In the genomic region with DNA sequence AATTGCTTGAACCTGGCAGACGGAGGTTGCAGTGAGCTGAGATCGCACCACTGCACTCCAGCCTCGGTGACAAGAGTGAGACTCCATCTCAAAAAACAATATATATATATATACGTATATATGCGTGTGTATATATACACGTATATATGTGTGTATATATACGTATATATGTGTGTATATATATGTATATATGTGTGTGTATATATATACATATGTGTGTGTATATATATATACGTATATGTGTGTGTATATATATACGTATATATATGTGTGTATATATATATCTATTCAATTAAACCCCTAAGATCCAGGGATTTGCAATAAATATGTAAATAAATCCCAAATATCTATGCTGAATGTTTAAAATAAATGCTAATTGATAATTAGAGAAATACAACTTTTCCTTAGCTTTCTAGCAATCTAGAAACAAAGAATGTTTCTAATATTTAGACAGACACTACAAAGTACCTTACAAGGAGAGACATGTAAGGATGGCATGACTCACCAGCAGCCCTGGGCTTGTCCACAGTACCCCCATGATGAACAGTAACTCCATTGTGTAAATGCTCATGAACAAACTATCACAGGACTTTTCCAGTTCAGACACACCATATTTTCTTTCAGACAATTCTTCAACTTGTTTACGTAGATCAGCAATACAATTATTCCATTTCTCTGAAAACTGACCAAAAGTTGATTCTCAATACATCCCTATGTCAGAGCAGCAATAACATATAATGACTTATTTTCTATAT, we compare ENCODE assay signal across 7 cellular contexts. TPM values are rescaled to one million over a fixed set of nuclear protein-coding genes. Genes with fewer than 3 reads are reported as not detected.
DNase-seq lines count a peak whose midpoint lies in the region; ATAC-seq and TF ChIP-seq lines count a peak whose summit lies in the region.
"Not testable (repeated sequence)": the region's sequence is repeated elsewhere in the genome, so short reads cannot be mapped to it uniquely, and the experiment has no call there.

No MANE protein-coding gene starts in this region.

- POLR2A ChIA-PET in WTC11 (lab: Charles Lee): interaction anchor here (1.0 to 1.4 kb wide), 3 partner anchors 89 to 196 kb away, joined by 3 to 6 read pairs (median 6); a partner anchor contains a TSS

- H3K23ac ChIP-seq in mesenchymal stem cell (ENCODE audit: low read length in 2 of 2): not testable (repeated sequence)

- H3K9me3 Mint-ChIP-seq in WTC11: not testable (repeated sequence)

- not testable (repeated sequence) for H3K4me3 ChIP-seq in mammary epithelial cell (replicated peaks in 1 of 3; ENCODE audit: insufficient read depth in 1 of 3, low read depth in 2 of 3, low read length in 3 of 3); mesenchymal stem cell (ENCODE audit: insufficient read depth in 1 of 2, low read depth in 1 of 2, low read length in 2 of 2); smooth muscle cell

- peaks cover 35% of the 10 kb centered on the region for H3K4me1 Mint-ChIP-seq in WTC11

- not testable (repeated sequence) for H3K27me3 Mint-ChIP-seq in WTC11 (ENCODE audit: low read depth)

- not testable (repeated sequence) for H3K79me2 ChIP-seq in mammary epithelial cell (ENCODE audit: insufficient read depth, low read length); smooth muscle cell (ENCODE audit: low read depth)

- not testable (repeated sequence) for H2AK5ac ChIP-seq in mesenchymal stem cell (ENCODE audit: low read length, severe bottlenecking)

- H3K14ac ChIP-seq in mesenchymal stem cell (ENCODE audit: low read length in 2 of 2): not testable (repeated sequence)

- not testable (repeated sequence) for H2BK5ac ChIP-seq in mesenchymal stem cell (ENCODE audit: low read depth, low read length, poor library complexity, severe bottlenecking)

- H4K8ac ChIP-seq in mesenchymal stem cell (ENCODE audit: low read length): not testable (repeated sequence)

- H3K18ac ChIP-seq in mesenchymal stem cell (ENCODE audit: low read depth in 1 of 2, low read length in 2 of 2): not testable (repeated sequence)

- not testable (repeated sequence) for H3F3A ChIP-seq in smooth muscle cell (ENCODE audit: low read depth)

- not testable (repeated sequence) for BruUV-seq in mammary epithelial cell (replicated peaks; lab: Mats Ljungman, UMichigan)

- peak overlapping the region; percentile 52 for H3K4me3 Mint-ChIP-seq in WTC11

- not testable (repeated sequence) for TF ChIP-seq CTCF in WTC11 (IDR thresholded peaks at IDR 0.05); mammary epithelial cell (conservative IDR thresholded peaks at IDR 0.05 in 1 of 2, IDR thresholded peaks at IDR 0.05 in 1 of 2; ENCODE audit: extremely low read depth in 1 of 2, insufficient read depth in 1 of 2, low read depth in 1 of 2, low read length in 2 of 2); foreskin keratinocyte (conservative IDR thresholded peaks at IDR 0.05); smooth muscle cell (IDR thresholded peaks at IDR 0.05; ENCODE audit: borderline replicate concordance, insufficient read depth, poor library complexity, severe bottlenecking)

- H3K27me3 ChIP-seq in mammary epithelial cell (ENCODE audit: insufficient read depth, low read length); foreskin keratinocyte; mesenchymal stem cell (ENCODE audit: control insufficient read depth in 1 of 2, insufficient read depth in 1 of 2, low read length in 2 of 2); smooth muscle cell (ENCODE audit: low read depth): not testable (repeated sequence)

- peak overlapping the region; percentile 59 for H3K4me2 ChIP-seq in mammary epithelial cell (ENCODE audit: insufficient read depth, low read depth, low read length)
- H3K4me2 ChIP-seq in mesenchymal stem cell (ENCODE audit: low read length, poor library complexity, severe bottlenecking); smooth muscle cell: not testable (repeated sequence)

- H2BK12ac ChIP-seq in mesenchymal stem cell (ENCODE audit: low read length in 2 of 2): not testable (repeated sequence)

- 62% methylated on average over 10 of the region's 10 CpGs for WGBS in mammary epithelial cell (ENCODE audit: low coverage, missing lambda C conversion rate)
- 83% methylated on average over 1 of the region's 10 CpGs for WGBS in mesenchymal stem cell
- WGBS in smooth muscle cell (ENCODE audit: low lambda C conversion rate): 92% methylated on average over 10 of the region's 10 CpGs

- in situ Hi-C loops in mammary epithelial cell (cut with MboI; ENCODE audit: low sequenced_read_pairs in 2 of 2): not testable (repeated sequence)

- H2AFZ ChIP-seq in mammary epithelial cell (ENCODE audit: low read depth, low read length); mesenchymal stem cell (ENCODE audit: low read depth, low read length); smooth muscle cell (ENCODE audit: low read depth): not testable (repeated sequence)

- not testable (repeated sequence) for H2BK15ac ChIP-seq in mesenchymal stem cell (ENCODE audit: low read depth, poor library complexity, severe bottlenecking)

- ATAC-seq in WTC11, foreskin keratinocyte: not testable (repeated sequence)

- H3K27ac ChIP-seq in mammary epithelial cell (ENCODE audit: insufficient read depth, low read depth, low read length): peak overlapping the region; percentile 93
- H3K27ac ChIP-seq in foreskin keratinocyte: peak overlapping the region; percentile 94
- H3K27ac ChIP-seq in mesenchymal stem cell (ENCODE audit: low read length, poor library complexity, severe bottlenecking): not testable (repeated sequence)
- H3K27ac ChIP-seq in smooth muscle cell (ENCODE audit: low read depth): peak overlapping the region; percentile 74

- H3K36me3 Mint-ChIP-seq in WTC11: not testable (repeated sequence)

- not testable (repeated sequence) for H3K36me3 ChIP-seq in mammary epithelial cell (ENCODE audit: insufficient read depth, low read length); mesenchymal stem cell (ENCODE audit: control insufficient read depth in 1 of 2, insufficient read depth in 2 of 2, low read depth in 1 of 2, low read length in 2 of 2); smooth muscle cell (ENCODE audit: low read depth)

- H3K4ac ChIP-seq in mesenchymal stem cell (ENCODE audit: low read depth in 1 of 2, low read length in 2 of 2): not testable (repeated sequence)

- not testable (repeated sequence) for H4K91ac ChIP-seq in mesenchymal stem cell (ENCODE audit: low read length)

- peak; percentile 52 for DNase-seq in ELR (ENCODE audit: low read depth)
- peak; percentile 3 for DNase-seq in NCI-H146 (lab: John Stamatoyannopoulos, UW)
- DNase-seq in WTC11 (ENCODE audit: low spot score); smooth muscle cell (lab: John Stamatoyannopoulos, UW; ENCODE audit: unreplicated experiment): not testable (repeated sequence)
- peak; percentile 91 for DNase-seq in mammary epithelial cell
- peak; percentile 59 to 87 for DNase-seq in foreskin keratinocyte
- peak; percentile 29 for DNase-seq in mesenchymal stem cell

- intact Hi-C loops in mammary epithelial cell (cut with micrococcal nuclease): not testable (repeated sequence)

- not testable (repeated sequence) for H4K20me1 ChIP-seq in mammary epithelial cell (ENCODE audit: insufficient read depth, low read length); smooth muscle cell (ENCODE audit: low read depth)

- H3K79me1 ChIP-seq in mesenchymal stem cell (replicated peaks; ENCODE audit: low read length, poor library complexity, severe bottlenecking): not testable (repeated sequence)

- H3K9ac ChIP-seq in mammary epithelial cell (ENCODE audit: insufficient read depth, low read length): peak overlapping the region; percentile 46
- not testable (repeated sequence) for H3K9ac ChIP-seq in mesenchymal stem cell (ENCODE audit: low read length); smooth muscle cell (ENCODE audit: low read depth)

- peaks cover 19% of the 10 kb centered on the region for H3K4me1 ChIP-seq in mammary epithelial cell (ENCODE audit: insufficient read depth, low read length)
- not testable (repeated sequence) for H3K4me1 ChIP-seq in foreskin keratinocyte; mesenchymal stem cell (ENCODE audit: control insufficient read depth, insufficient read depth, low read depth, low read length); smooth muscle cell (ENCODE audit: low read depth)

- not testable (repeated sequence) for H2BK120ac ChIP-seq in mesenchymal stem cell (ENCODE audit: low read depth, low read length)

- dilution Hi-C loops in mammary epithelial cell (cut with HindIII; ENCODE audit: low sequenced_read_pairs): not testable (repeated sequence)

- CTCF ChIA-PET in WTC11 (lab: Charles Lee): interaction anchor here (0.6 to 2.6 kb wide), 7 partner anchors 16 to 155 kb away, joined by 3 to 10 read pairs (median 6); no protein-coding TSS in a partner anchor
- CTCF ChIA-PET in mammary epithelial cell (lab: Charles Lee; ENCODE audit: low non-redundant PET): not testable (repeated sequence)

- H3K27ac Mint-ChIP-seq in WTC11: peak overlapping the region; percentile 99

- H3K9me3 ChIP-seq in mammary epithelial cell (replicated peaks; ENCODE audit: insufficient read depth, low read length); mesenchymal stem cell (ENCODE audit: control insufficient read depth, low read length); smooth muscle cell (replicated peaks; ENCODE audit: low read depth): not testable (repeated sequence)

RNA-seq across cellular contexts. Expression of a gene that starts 39.1 kb away (rescaled TPM):
- total RNA-seq in WTC11 (2021): 17.7 to 24.6 TPM (median 20.7 TPM) in 3 replicates
- 1 to 10 TPM in 1 of 2 donors, under 1 TPM in 1; 0.17 to 1.3 TPM for total RNA-seq in mammary epithelial cell
- polyA plus RNA-seq in mammary epithelial cell: 0.36 TPM
- polyA minus RNA-seq in mammary epithelial cell: 0.98 TPM
- total RNA-seq in foreskin keratinocyte: 0.92 and 1.2 TPM in 2 replicates
- 0.92 and 1.3 TPM in 2 replicates for polyA plus RNA-seq in foreskin keratinocyte
- 4.0 TPM for polyA plus RNA-seq in mesenchymal stem cell (2013, experiment 1 of 2)
- polyA plus RNA-seq in mesenchymal stem cell (2013, experiment 2 of 2): 4.1 TPM
- total RNA-seq in smooth muscle cell: 2.7 and 3.6 TPM in 2 replicates
- 10.9 and 12.5 TPM in 2 replicates for polyA plus RNA-seq in smooth muscle cell
